In genomic region chr4:40152642-40153041, GRCh38 we compare ENCODE assay signal across 18 cellular contexts. TPM values are rescaled to one million over a fixed set of nuclear protein-coding genes. Genes with fewer than 3 reads are reported as not detected.
DNase-seq lines count a peak whose midpoint lies in the region; ATAC-seq and TF ChIP-seq lines count a peak whose summit lies in the region.
"Had no signal": no experiment of that assay in that cellular context is flagged by ENCODE, and none has a peak within 500 bp of the region (broad histone marks: within the 10 kb centered on the region; RNA-seq: fewer than 3 reads in every experiment).

No MANE protein-coding gene starts in this region.

- peaks cover 20% of the 10 kb centered on the region for H3K4me1 ChIP-seq in CD8-positive, alpha-beta memory T cell (ENCODE audit: insufficient read depth, low read length)
- peaks cover 9% of the 10 kb centered on the region for H3K4me1 ChIP-seq in effector memory CD4-positive, alpha-beta T cell (ENCODE audit: control insufficient read depth, insufficient read depth, low read length, poor library complexity, severe bottlenecking)
- H3K4me1 ChIP-seq: sigmoid colon had no signal

- peaks cover 3 to 6% (median 6%) of the 10 kb centered on the region in 3 donors for H3K36me3 Mint-ChIP-seq in CD8-positive, alpha-beta memory T cell

- peak; percentile 71 for DNase-seq in activated effector memory CD4-positive, alpha-beta T cell treated with anti-CD3 and anti-CD28 coated beads, Interleukin-2, amount 50 U/mL, for 16 hours
- DNase-seq in activated effector memory CD4-positive, alpha-beta T cell treated with Interleukin-2 at 50 U/mL for 16 hours: no peak
- DNase-seq in CD8-positive, alpha-beta memory T cell: peak in 3 of 5 donors; percentile 6 to 60 (median 59)
- DNase-seq in SK-N-MC (ENCODE audit: low read depth, low spot score): no peak
- peak in 2 of 3 donors; percentile 9 for DNase-seq in effector memory CD4-positive, alpha-beta T cell
- no peak for DNase-seq in SW480 (ENCODE audit: low spot score)
- no peak for DNase-seq in NCI-H1436 (lab: John Stamatoyannopoulos, UW)
- DNase-seq: GF-D8; GM23248; NCI-H2029 treated with DMSO at 0.1 percent for 48 hours; NCI-H524 treated with DMSO at 0.1 percent for 48 hours; OCI-M1; sigmoid colon; stimulated activated CD4-positive, alpha-beta T cell treated with anti-CD3 and anti-CD28 coated beads, Interleukin-4, amount 100 ng/mL, for 1 hour; T1000 had no signal

- H3K4me1 Mint-ChIP-seq in CD8-positive, alpha-beta memory T cell: peaks cover 22 to 37% (median 34%) of the 10 kb centered on the region in 3 donors

- no peak for TF ChIP-seq POLR2A in GM18505 (IDR thresholded peaks at IDR 0.05; ENCODE audit: borderline replicate concordance, extremely low read depth, insufficient read depth, insufficient read length)

- H3K36me3 ChIP-seq in CD8-positive, alpha-beta memory T cell (ENCODE audit: insufficient read depth, low read length): no peaks in the 10 kb centered on the region
- H3K36me3 ChIP-seq in SK-N-MC (ENCODE audit: insufficient read depth, low read length): peaks cover 23% of the 10 kb centered on the region
- H3K36me3 ChIP-seq in effector memory CD4-positive, alpha-beta T cell (ENCODE audit: control insufficient read depth, insufficient read depth, low read length): no peaks in the 10 kb centered on the region
- H3K36me3 ChIP-seq: sigmoid colon had no signal

- H3K9ac ChIP-seq in SK-N-MC (ENCODE audit: insufficient read length): peak overlapping the region; percentile 34
- H3K9ac ChIP-seq: GM23248 had no signal

- ATAC-seq in GM18505 (IDR thresholded peaks at IDR 0.05; ENCODE audit: unreplicated experiment): no peak
- ATAC-seq: HepG2 had no signal

- H3K4me3 Mint-ChIP-seq in CD8-positive, alpha-beta memory T cell: peak overlapping the region in 5 of 7 donors; percentile 15 to 49 (median 30)

- H3K9me3 Mint-ChIP-seq in CD8-positive, alpha-beta memory T cell: peaks cover 3 to 8% (median 3%) of the 10 kb centered on the region in 5 donors

- POLR2A ChIA-PET in CD8-positive, alpha-beta memory T cell (lab: Charles Lee): interaction anchor here (0.8 to 1.6 kb wide), 2 partner anchors 45 to 165 kb away, joined by 3 to 5 read pairs; no protein-coding TSS in a partner anchor

- peak overlapping the region; percentile 22 to 85 (median 77) for H3K27ac Mint-ChIP-seq in CD8-positive, alpha-beta memory T cell

- no peaks in the 10 kb centered on the region for H3K27me3 Mint-ChIP-seq in CD8-positive, alpha-beta memory T cell

- H3K27ac ChIP-seq in CD8-positive, alpha-beta memory T cell (ENCODE audit: low read depth, low read length): no peak overlapping the region
- peak overlapping the region; percentile 65; the same call in 1 of the 2 replicates for H3K27ac ChIP-seq in SK-N-MC
- peak overlapping the region; percentile 25 for H3K27ac ChIP-seq in effector memory CD4-positive, alpha-beta T cell (ENCODE audit: insufficient read depth, low read length, poor library complexity, severe bottlenecking)
- H3K27ac ChIP-seq: GM23248, sigmoid colon had no signal

- no peaks in the 10 kb centered on the region for H3K27me3 ChIP-seq in CD8-positive, alpha-beta memory T cell (ENCODE audit: insufficient read depth, low read length, poor library complexity, severe bottlenecking)
- no peaks in the 10 kb centered on the region for H3K27me3 ChIP-seq in effector memory CD4-positive, alpha-beta T cell (replicated peaks; ENCODE audit: control insufficient read depth, insufficient read depth, low read length, poor library complexity, severe bottlenecking)
- H3K27me3 ChIP-seq: sigmoid colon had no signal

- CTCF ChIA-PET in CD8-positive, alpha-beta memory T cell (lab: Charles Lee): interaction anchor here (0.9 to 5.4 kb wide), 14 partner anchors 33 to 178 kb away, joined by 3 to 49 read pairs (median 6); no protein-coding TSS in a partner anchor

- H3K9me3 ChIP-seq in CD8-positive, alpha-beta memory T cell (ENCODE audit: low read length): peaks cover 5% of the 10 kb centered on the region
- no peaks in the 10 kb centered on the region for H3K9me3 ChIP-seq in SK-N-MC (ENCODE audit: low read depth, low read length)
- H3K9me3 ChIP-seq in effector memory CD4-positive, alpha-beta T cell (ENCODE audit: control insufficient read depth, low read length): no peaks in the 10 kb centered on the region
- H3K9me3 ChIP-seq: sigmoid colon had no signal

- H3K4me3 ChIP-seq in CD8-positive, alpha-beta memory T cell (ENCODE audit: low read length): peak overlapping the region; percentile 11
- H3K4me3 ChIP-seq in SK-N-MC: no peak overlapping the region
- no peak overlapping the region for H3K4me3 ChIP-seq in effector memory CD4-positive, alpha-beta T cell (ENCODE audit: insufficient read depth, low read depth, low read length, poor library complexity, severe bottlenecking)
- H3K4me3 ChIP-seq: GM23248, sigmoid colon had no signal

RNA-seq across cellular contexts. Expression of gene RHOH, which starts 44.2 kb away (rescaled TPM):
- 100 to 1,000 TPM; 148 TPM for total RNA-seq in CD8-positive, alpha-beta memory T cell
- polyA plus RNA-seq in CD8-positive, alpha-beta memory T cell: 262 TPM
- total RNA-seq: GM23248, HepG2, osteocyte had no signal
- polyA plus RNA-seq: GM23248 had no signal

Comparison
In these comparisons a context has a peak if more than half of its experiments do, and no peak if none do; other contexts are left out.
1. DNase-seq: peak in activated effector memory CD4-positive, alpha-beta T cell treated with anti-CD3 and anti-CD28 coated beads, Interleukin-2, amount 50 U/mL, for 16 hours (single experiment), CD8-positive, alpha-beta memory T cell (3 of 5) and effector memory CD4-positive, alpha-beta T cell (2 of 3); none in activated effector memory CD4-positive, alpha-beta T cell treated with Interleukin-2 at 50 U/mL for 16 hours (single experiment), SK-N-MC (single experiment), SW480 (single experiment) and NCI-H1436 (single experiment).